20 cellular contexts compared by ENCODE assay signal in the genomic region with DNA sequence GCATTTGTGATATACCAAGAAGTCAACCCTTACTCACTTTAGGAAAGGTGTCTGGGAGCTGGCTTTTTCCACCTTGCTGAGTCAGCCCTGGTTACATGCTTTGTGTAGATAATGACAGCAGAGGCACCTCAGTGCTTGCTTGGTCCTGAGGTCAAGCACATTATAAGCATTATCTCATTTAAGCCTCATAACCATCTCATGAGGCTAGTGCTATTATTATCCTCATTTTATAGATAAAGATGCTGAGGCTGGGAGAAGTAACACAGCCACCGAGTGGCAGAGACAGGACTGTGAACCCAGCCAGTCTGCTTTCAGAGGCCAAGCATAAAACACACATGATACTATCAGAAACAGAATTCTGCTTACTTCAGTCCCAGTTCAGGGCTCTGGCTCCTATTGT. TPM values are rescaled to one million over a fixed set of nuclear protein-coding genes. Genes with fewer than 3 reads are reported as not detected.
DNase-seq lines count a peak whose midpoint lies in the region; ATAC-seq and TF ChIP-seq lines count a peak whose summit lies in the region.
"Had no signal": no experiment of that assay in that cellular context is flagged by ENCODE, and none has a peak within 500 bp of the region (broad histone marks: within the 10 kb centered on the region; RNA-seq: fewer than 3 reads in every experiment).

No MANE protein-coding gene starts in this region.

- H3K9me3 Mint-ChIP-seq in activated naive CD8-positive, alpha-beta T cell treated with anti-CD3 and anti-CD28 coated beads, Interleukin-2, amount 50 U/mL, for 24 hours: no peaks in the 10 kb centered on the region
- H3K9me3 Mint-ChIP-seq: activated B cell treated with CpG ODN at 0.5 μM for 24 hours; endodermal cell; T-helper 1 cell treated with Interleukin-12 subunit alpha and Interleukin-12 subunit beta and Interleukin-4 antibody, amounts not matched to agents 30 μg/mL and 1 μg/mL, for 36 hours had no signal

- no peak overlapping the region for H3K4me3 Mint-ChIP-seq in activated naive CD8-positive, alpha-beta T cell treated with anti-CD3 and anti-CD28 coated beads, Interleukin-2, amount 50 U/mL, for 24 hours
- H3K4me3 Mint-ChIP-seq: activated B cell treated with CpG ODN at 0.5 μM for 24 hours; endodermal cell; T-helper 1 cell treated with Interleukin-12 subunit alpha and Interleukin-12 subunit beta and Interleukin-4 antibody, amounts not matched to agents 30 μg/mL and 1 μg/mL, for 36 hours had no signal

- H3K9me3 ChIP-seq in psoas muscle: no peaks in the 10 kb centered on the region
- H3K9me3 ChIP-seq: Caco-2 had no signal

- peaks cover 9% of the 10 kb centered on the region for H3K4me1 Mint-ChIP-seq in activated naive CD8-positive, alpha-beta T cell treated with anti-CD3 and anti-CD28 coated beads, Interleukin-2, amount 50 U/mL, for 24 hours
- H3K4me1 Mint-ChIP-seq: endodermal cell had no signal

- H3K27ac ChIP-seq in KMS-11 (peak overlapping the region; percentile 22; the same call in 1 of the 2 replicates), psoas muscle (peak overlapping the region; percentile 66)

- H4K20me1 ChIP-seq in KMS-11 (ENCODE audit: insufficient read depth): no peaks in the 10 kb centered on the region

- WGBS in psoas muscle, 3 donors: 22 to 52% (median 39%) methylated on average over 1 of the region's 1 CpG

- H3K27me3 Mint-ChIP-seq in activated naive CD8-positive, alpha-beta T cell treated with anti-CD3 and anti-CD28 coated beads, Interleukin-2, amount 50 U/mL, for 24 hours: no peaks in the 10 kb centered on the region
- H3K27me3 Mint-ChIP-seq: activated B cell treated with CpG ODN at 0.5 μM for 24 hours had no signal

- no peaks in the 10 kb centered on the region for H3K79me2 ChIP-seq in KMS-11 (ENCODE audit: insufficient read depth, low read depth)

- TF ChIP-seq CTCF in KMS-11 (conservative IDR thresholded peaks at IDR 0.05; ENCODE audit: low read depth, low read length) (no peak), psoas muscle (IDR thresholded peaks at IDR 0.05) (no peak), GM10266 (IDR thresholded peaks at IDR 0.05; ENCODE audit: control insufficient read depth, insufficient read depth, low read depth, missing control alignments) (no peak)

- peaks cover 26% of the 10 kb centered on the region for H3K36me3 Mint-ChIP-seq in activated naive CD8-positive, alpha-beta T cell treated with anti-CD3 and anti-CD28 coated beads, Interleukin-2, amount 50 U/mL, for 24 hours (ENCODE audit: low read depth)

- no peak for ATAC-seq in activated naive CD8-positive, alpha-beta T cell treated with anti-CD3 and anti-CD28 coated beads, Interleukin-2, amount 50 U/mL, for 24 hours
- ATAC-seq in left ventricle myocardium superior: peak; percentile 63
- peak in 1 of 4 donors; percentile 9 for ATAC-seq in psoas muscle
- no peak for ATAC-seq in HG02678 (IDR thresholded peaks at IDR 0.05; ENCODE audit: unreplicated experiment)

- H3K4me1 ChIP-seq in KMS-11 (ENCODE audit: low read depth, poor library complexity, severe bottlenecking): peaks cover 27% of the 10 kb centered on the region
- peaks cover 67% of the 10 kb centered on the region for H3K4me1 ChIP-seq in psoas muscle
- H3K4me1 ChIP-seq: Caco-2 had no signal

- H3K4me2 ChIP-seq in KMS-11: 0 out of 2 replicates have a peak overlapping the region, but pooled peaks have one; percentile 13

- H3K27me3 ChIP-seq in KMS-11 (ENCODE audit: insufficient read depth, low read depth): no peaks in the 10 kb centered on the region
- H3K27me3 ChIP-seq in psoas muscle (ENCODE audit: insufficient read depth in 3 of 3, low read length in 2 of 3): no peaks in the 10 kb centered on the region

- peak overlapping the region; percentile 20 for H3K27ac Mint-ChIP-seq in activated naive CD8-positive, alpha-beta T cell treated with anti-CD3 and anti-CD28 coated beads, Interleukin-2, amount 50 U/mL, for 24 hours
- H3K27ac Mint-ChIP-seq: endodermal cell; T-helper 1 cell treated with Interleukin-12 subunit alpha and Interleukin-12 subunit beta and Interleukin-4 antibody, amounts not matched to agents 30 μg/mL and 1 μg/mL, for 36 hours had no signal

- intact Hi-C loops in left ventricle myocardium superior (cut with micrococcal nuclease) (no loop called here), psoas muscle (cut with DNase I) (no loop called here)

- DNase-seq in activated naive CD8-positive, alpha-beta T cell treated with anti-CD3 and anti-CD28 coated beads, Interleukin-2, amount 50 U/mL, for 24 hours: no peak
- no peak for DNase-seq in left ventricle myocardium superior
- DNase-seq in psoas muscle: no peak
- no peak for DNase-seq in NCI-H446 (lab: John Stamatoyannopoulos, UW)
- no peak for DNase-seq in NOMO-1 treated with DMSO at 0.1 percent for 48 hours (lab: John Stamatoyannopoulos, UW; ENCODE audit: unreplicated experiment)
- DNase-seq in GM10266 (ENCODE audit: extremely low spot score): no peak
- DNase-seq: activated B cell treated with CpG ODN at 0.5 μM for 24 hours; activated CD8-positive, alpha-beta memory T cell treated with anti-CD3 and anti-CD28 coated beads for 24 hours; amniotic stem cell; Caco-2; endodermal cell; midbrain; NCI-H1092; NCI-H2029 treated with DMSO at 0.1 percent for 48 hours; NCI-H510A treated with DMSO at 0.1 percent for 48 hours; SHP77 treated with DMSO at 0.1 percent for 48 hours; stimulated activated CD4-positive, alpha-beta T cell treated with anti-CD3 and anti-CD28 coated beads, Interleukin-4, amount 100 ng/mL, for 4 hours had no signal

- H3K36me3 ChIP-seq in KMS-11 (ENCODE audit: insufficient read depth) (no peaks in the 10 kb centered on the region), psoas muscle (ENCODE audit: insufficient read depth in 1 of 2, low read depth in 1 of 2) (peaks cover 0 to 34% of the 10 kb centered on the region in 2 donors)

- H3K9ac ChIP-seq in KMS-11: no peak overlapping the region

- H3K4me3 ChIP-seq in KMS-11 (IDR thresholded peaks at IDR 0.05; ENCODE audit: insufficient read depth, low read depth, low read length): no peak overlapping the region
- no peak overlapping the region for H3K4me3 ChIP-seq in psoas muscle

- H2AFZ ChIP-seq in KMS-11 (ENCODE audit: low read depth): no peak overlapping the region

RNA-seq across cellular contexts. Expression of a gene that starts 29.4 kb away (rescaled TPM):
- total RNA-seq in left ventricle myocardium superior: 85.9 TPM
- total RNA-seq in psoas muscle: 100 to 1,000 TPM in 1 of 4 donors, 10 to 100 TPM in 3; 44.7 to 115 (median 55.9) TPM
- polyA plus RNA-seq in psoas muscle: 10 to 100 TPM; 44.5 to 83.6 (median 50.6) TPM
